Comparison of ENCODE assay signal across 23 cellular contexts in genomic region chr17:80643700-80644099, GRCh38.
"Had no signal": no experiment of that assay in that cellular context is flagged by ENCODE, and none has a peak within 500 bp of the region (broad histone marks: within the 10 kb centered on the region; RNA-seq: fewer than 3 reads in every experiment).

No MANE protein-coding gene starts in this region.

- H3K27ac ChIP-seq: coronary artery, esophagus squamous epithelium, gastroesophageal sphincter, neutrophil, ovary, prostate gland, spleen, testis, vagina had no signal

- H3K36me3 ChIP-seq: neutrophil, ovary, prostate gland, vagina had no signal

- H3K27ac Mint-ChIP-seq: endodermal cell, nephron, type B pancreatic cell had no signal

- ATAC-seq: gastroesophageal sphincter, left ventricle myocardium superior had no signal

- DNase-seq: activated CD4-positive, alpha-beta T cell treated with anti-CD3 and anti-CD28 coated beads for 4 hours; activated gamma-delta T cell; activated T-cell treated with anti-CD3 and anti-CD28 coated beads, Interleukin-2, amount 50 U/mL, for 48 hours; amygdala; cerebellar nuclear complex; endodermal cell; esophagus squamous epithelium; hypothalamus; left ventricle myocardium superior; midbrain; ovary; spleen; stimulated activated CD4-positive, alpha-beta T cell treated with anti-CD3 and anti-CD28 coated beads, Interleukin-4, amount 100 ng/mL, for 1 hour; stimulated activated naive CD4-positive, alpha-beta T cell; T-helper 9 cell; testis had no signal

- H3K27me3 ChIP-seq: esophagus squamous epithelium, gastroesophageal sphincter, neutrophil, ovary, spleen, testis, vagina had no signal

- H3K9me3 Mint-ChIP-seq: nephron, type B pancreatic cell had no signal

- H3K4me3 ChIP-seq: coronary artery, esophagus squamous epithelium, gastroesophageal sphincter, ovary, prostate gland, spleen, testis, vagina had no signal

- H3K9me3 ChIP-seq: esophagus squamous epithelium, gastroesophageal sphincter, neutrophil, ovary, prostate gland, spleen, testis, vagina had no signal

- H3K4me3 Mint-ChIP-seq: endodermal cell, nephron, type B pancreatic cell had no signal

- H3K4me1 ChIP-seq: esophagus squamous epithelium, gastroesophageal sphincter, prostate gland, testis, vagina had no signal

- H3K27me3 Mint-ChIP-seq: type B pancreatic cell had no signal
